8 cellular contexts compared by ENCODE assay signal in genomic region chr21:14403681-14404318, GRCh38. TPM values are rescaled to one million over a fixed set of nuclear protein-coding genes. Genes with fewer than 3 reads are reported as not detected.
DNase-seq lines count a peak whose midpoint lies in the region; ATAC-seq and TF ChIP-seq lines count a peak whose summit lies in the region.

No MANE protein-coding gene starts in this region.

- POLR2A ChIA-PET in HEK293T (lab: Yijun Ruan, JAX) = no interaction called here

- peaks cover 4% of the 10 kb centered on the region for H3K4me1 Mint-ChIP-seq in endothelial cell (ENCODE audit: unreplicated experiment)

- DNase-seq in NCI-H1092 treated with DMSO at 0.1 percent for 48 hours (lab: John Stamatoyannopoulos, UW) (peak; percentile 25), NCI-H1092 (lab: John Stamatoyannopoulos, UW) (no peak), HEK293T (ENCODE audit: extremely low spot score) (peak; percentile 42), endothelial cell (ENCODE audit: low spot score) (no peak), omental fat pad (ENCODE audit: low spot score) (no peak), NCI-H146 treated with DMSO at 0.1 percent for 48 hours (lab: John Stamatoyannopoulos, UW; ENCODE audit: unreplicated experiment) (no peak), 8988T (no peak)

- no peak overlapping the region for H3K9ac ChIP-seq in OCI-LY3 (ENCODE audit: low read length)

- H3K9me3 ChIP-seq in OCI-LY3 (ENCODE audit: insufficient read depth, low read length) = no peaks in the 10 kb centered on the region

- no peaks in the 10 kb centered on the region for H3K27me3 ChIP-seq in OCI-LY3 (ENCODE audit: low read depth, low read length)

- no peak overlapping the region for H3K27ac ChIP-seq in OCI-LY3 (ENCODE audit: low read length)

- H3K4me1 ChIP-seq in OCI-LY3 (ENCODE audit: low read length) = no peaks in the 10 kb centered on the region

- no peak overlapping the region for H3K4me3 Mint-ChIP-seq in endothelial cell (ENCODE audit: unreplicated experiment)

- H4K20me1 ChIP-seq in OCI-LY3 (ENCODE audit: insufficient read depth, low read length) = no peaks in the 10 kb centered on the region

- no peak overlapping the region for H3K27ac Mint-ChIP-seq in endothelial cell (ENCODE audit: unreplicated experiment)

- no peak overlapping the region for H2AFZ ChIP-seq in OCI-LY3 (ENCODE audit: low read depth, low read length)

- ATAC-seq in omental fat pad (ENCODE audit: low FRiP score) = peak; percentile 44

- H3K79me2 ChIP-seq in OCI-LY3 (ENCODE audit: low read length) = no peaks in the 10 kb centered on the region

- no peak overlapping the region for H3K4me2 ChIP-seq in OCI-LY3 (ENCODE audit: low read length)

- H3K36me3 ChIP-seq in OCI-LY3 (replicated peaks; ENCODE audit: low read depth, low read length) = no peaks in the 10 kb centered on the region

- H3K4me3 ChIP-seq in OCI-LY3 (ENCODE audit: low read length) = no peak overlapping the region

- no peaks in the 10 kb centered on the region for H3K9me3 Mint-ChIP-seq in endothelial cell (ENCODE audit: unreplicated experiment)

- H3K36me3 Mint-ChIP-seq in endothelial cell (ENCODE audit: low read depth, unreplicated experiment) = no peaks in the 10 kb centered on the region

- H3K27me3 Mint-ChIP-seq in endothelial cell (ENCODE audit: unreplicated experiment) = no peaks in the 10 kb centered on the region

- TF ChIP-seq CTCF in OCI-LY3 (IDR thresholded peaks at IDR 0.05; ENCODE audit: low read depth, low read length) (peak; percentile 71), endothelial cell (IDR thresholded peaks at IDR 0.05; ENCODE audit: unreplicated experiment) (peak; percentile 61), omental fat pad (IDR thresholded peaks at IDR 0.05) (no peak)

- CTCF ChIA-PET in HEK293T (lab: Yijun Ruan, JAX) = interaction anchor here (0.7 kb wide), 1 partner anchor 1161 kb away, joined by 4 read pairs; no protein-coding TSS in a partner anchor

TF ChIP-seq in HEK293T, 16 proteins besides CTCF, POLR2A, EP300 and RAD21:
- TF ChIP-seq BHLHE40 (IDR thresholded peaks at IDR 0.05; ENCODE audit: borderline replicate concordance) (no peak), FOXM1 (IDR thresholded peaks at IDR 0.05; ENCODE audit: borderline replicate concordance) (no peak), L3MBTL2 (conservative IDR thresholded peaks at IDR 0.05) (no peak), ZNF384 (IDR thresholded peaks at IDR 0.05) (no peak), FOXK2 (IDR thresholded peaks at IDR 0.05) (no peak), HDGF (IDR thresholded peaks at IDR 0.05; ENCODE audit: borderline replicate concordance) (no peak), SUZ12 (IDR thresholded peaks at IDR 0.05) (no peak), CTBP1 (IDR thresholded peaks at IDR 0.05; ENCODE audit: borderline replicate concordance) (no peak), SP1 (IDR thresholded peaks at IDR 0.05) (no peak), ARNT (IDR thresholded peaks at IDR 0.05) (no peak)
- TF ChIP-seq, protein P1, sequence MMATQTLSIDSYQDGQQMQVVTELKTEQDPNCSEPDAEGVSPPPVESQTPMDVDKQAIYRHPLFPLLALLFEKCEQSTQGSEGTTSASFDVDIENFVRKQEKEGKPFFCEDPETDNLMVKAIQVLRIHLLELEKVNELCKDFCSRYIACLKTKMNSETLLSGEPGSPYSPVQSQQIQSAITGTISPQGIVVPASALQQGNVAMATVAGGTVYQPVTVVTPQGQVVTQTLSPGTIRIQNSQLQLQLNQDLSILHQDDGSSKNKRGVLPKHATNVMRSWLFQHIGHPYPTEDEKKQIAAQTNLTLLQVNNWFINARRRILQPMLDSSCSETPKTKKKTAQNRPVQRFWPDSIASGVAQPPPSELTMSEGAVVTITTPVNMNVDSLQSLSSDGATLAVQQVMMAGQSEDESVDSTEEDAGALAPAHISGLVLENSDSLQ (IDR thresholded peaks at IDR 0.05) = no peak

RNA-seq across cellular contexts. Expression of gene HSPA13, which starts 20.9 kb away (rescaled TPM):
- total RNA-seq in endothelial cell (ENCODE audit: unreplicated experiment) = 37.0 TPM
- 10 to 100 TPM; 17.2 to 24.5 (median 20.0) TPM for total RNA-seq in omental fat pad

Comparison
In these comparisons a context has a peak if more than half of its experiments do, and no peak if none do; other contexts are left out.
1. DNase-seq: peak in NCI-H1092 treated with DMSO at 0.1 percent for 48 hours (single experiment) and HEK293T (single experiment); none in NCI-H1092 (single experiment), endothelial cell (single experiment), omental fat pad (single experiment), NCI-H146 treated with DMSO at 0.1 percent for 48 hours (single experiment) and 8988T (single experiment).
2. CTCF ChIP-seq: peak in OCI-LY3 (single experiment) and endothelial cell (single experiment); none in omental fat pad (0 of 3).